Comparison of ENCODE assay signal across 22 cellular contexts in the genomic region with DNA sequence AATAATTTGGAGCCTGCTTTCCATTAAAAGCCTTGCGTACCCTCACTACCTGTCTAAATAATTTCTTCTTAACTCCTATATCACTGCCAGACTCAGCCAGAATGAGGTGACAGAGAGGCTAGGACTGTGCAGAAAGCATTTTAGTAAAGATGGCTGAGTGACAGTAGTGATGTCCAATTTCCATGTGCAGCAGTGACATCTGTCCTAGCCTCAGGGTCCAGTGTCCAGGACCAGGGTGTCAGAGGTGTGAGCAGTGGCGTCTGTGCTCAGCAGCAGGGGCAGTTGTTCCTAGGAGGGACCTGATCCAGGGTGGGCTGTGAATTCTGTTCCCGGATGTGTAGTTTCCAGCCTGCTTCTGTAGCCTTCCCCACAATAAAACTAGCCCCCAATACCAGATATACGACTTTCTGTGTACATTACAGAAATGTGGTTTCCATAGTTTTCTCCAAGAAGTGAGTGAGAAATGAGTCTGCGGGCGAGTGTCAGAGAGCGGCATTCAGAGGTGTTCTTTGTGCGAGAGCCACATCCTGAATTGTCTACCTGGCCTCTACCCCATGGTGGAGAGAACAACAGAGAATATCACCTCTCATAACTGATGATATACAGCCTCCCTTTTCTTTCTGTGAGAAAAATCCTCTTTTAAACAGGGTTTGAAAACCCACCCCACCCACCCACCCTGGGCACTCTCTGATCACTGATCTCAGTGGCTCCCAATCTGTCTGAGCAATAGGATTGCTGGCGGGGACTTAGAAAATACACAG. TPM values are rescaled to one million over a fixed set of nuclear protein-coding genes. Genes with fewer than 3 reads are reported as not detected.
DNase-seq lines count a peak whose midpoint lies in the region; ATAC-seq, FAIRE-seq and TF ChIP-seq lines count a peak whose summit lies in the region.
"Had no signal": no experiment of that assay in that cellular context is flagged by ENCODE, and none has a peak within 500 bp of the region (broad histone marks: within the 10 kb centered on the region; RNA-seq: fewer than 3 reads in every experiment).

No MANE protein-coding gene starts in this region.

- peaks cover 14% of the 10 kb centered on the region; the same call in 1 of the 2 replicates for H4K20me1 ChIP-seq in Karpas-422 (ENCODE audit: insufficient read depth, low read depth, low read length)
- H4K20me1 ChIP-seq in GM12878 (ENCODE audit: control insufficient read depth, insufficient read depth): peaks cover 20% of the 10 kb centered on the region
- peaks cover 18% of the 10 kb centered on the region for H4K20me1 ChIP-seq in osteoblast (ENCODE audit: insufficient read depth, low read length)

- SMC1A ChIA-PET in GM12878 (lab: Charles Lee; ENCODE audit: uncharacterized antibody, unreplicated experiment): interaction anchor here (0.6 to 0.7 kb wide), 3 partner anchors 15 to 110 kb away, joined by 3 to 4 read pairs (median 3); no protein-coding TSS in a partner anchor

- CTCF ChIA-PET in GM12878 (lab: Yijun Ruan, JAX): interaction anchor here (2.2 kb wide), 1 partner anchor 15 kb away, joined by 6 read pairs; no protein-coding TSS in a partner anchor

- no peaks in the 10 kb centered on the region for H3K9me2 ChIP-seq in Karpas-422 (replicated peaks; ENCODE audit: insufficient read depth, low read length)

- H3K27me3 ChIP-seq in Karpas-422 (ENCODE audit: low read length) (no peaks in the 10 kb centered on the region), GM12878 (replicated peaks in 1 of 2; ENCODE audit: control insufficient read depth in 2 of 2, insufficient read depth in 2 of 2, low read length in 1 of 2) (no peaks in the 10 kb centered on the region), osteoblast (ENCODE audit: insufficient read depth, low read length) (peaks cover 25% of the 10 kb centered on the region)
- H3K27me3 ChIP-seq: breast epithelium, SJCRH30 had no signal

- peaks cover 23 to 38% of the 10 kb centered on the region in 2 donors for H3K36me3 Mint-ChIP-seq in activated T-cell treated with anti-CD3 and anti-CD28 coated beads, Interleukin-2, amount 50 U/mL, for 72 hours (ENCODE audit: insufficient read depth in 2 of 2)
- peaks cover 42% of the 10 kb centered on the region for H3K36me3 Mint-ChIP-seq in stimulated activated memory B cell treated with anti-CD40 and anti-IgM and Interleukin-4, amounts not matched to agents 10 μg/mL and 1 μg/mL and 100 μg/mL, for 72 hours

- TF ChIP-seq RAD21 in GM12878 (IDR thresholded peaks at IDR 0.05; ENCODE audit: insufficient read depth, low read depth, low read length): no peak

- H3K36me3 ChIP-seq in Karpas-422 (ENCODE audit: insufficient read depth, low read length) (peaks cover 13% of the 10 kb centered on the region), GM12878 (ENCODE audit: control insufficient read depth in 2 of 2, insufficient read depth in 2 of 2, low read length in 1 of 2) (peaks cover 15 to 26% of the 10 kb centered on the region in 2 experiments), osteoblast (ENCODE audit: insufficient read depth, low read length) (peaks cover 21% of the 10 kb centered on the region)
- H3K36me3 ChIP-seq: breast epithelium, neural progenitor cell, SJCRH30 had no signal

- H3K27me3 Mint-ChIP-seq in activated T-cell treated with anti-CD3 and anti-CD28 coated beads, Interleukin-2, amount 50 U/mL, for 72 hours (ENCODE audit: low read depth): no peaks in the 10 kb centered on the region
- H3K27me3 Mint-ChIP-seq in stimulated activated memory B cell treated with anti-CD40 and anti-IgM and Interleukin-4, amounts not matched to agents 10 μg/mL and 1 μg/mL and 100 μg/mL, for 72 hours: no peaks in the 10 kb centered on the region

- peak; percentile 22 to 36 for ATAC-seq in activated T-cell treated with anti-CD3 and anti-CD28 coated beads, Interleukin-2, amount 50 U/mL, for 72 hours (replicated peaks in 1 of 2)
- peak; percentile 19 for ATAC-seq in GM12878
- peak; percentile 34 for ATAC-seq in stimulated activated memory B cell treated with anti-CD40 and anti-IgM and Interleukin-4, amounts not matched to agents 10 μg/mL and 1 μg/mL and 100 μg/mL, for 72 hours

- peak; percentile 19 to 46 for DNase-seq in activated T-cell treated with anti-CD3 and anti-CD28 coated beads, Interleukin-2, amount 50 U/mL, for 72 hours
- no peak for DNase-seq in activated T-cell treated with anti-CD3 and anti-CD28 coated beads, Interleukin-2, amount 50 U/mL, for 48 hours
- DNase-seq in Karpas-422: no peak
- no peak for DNase-seq in GM12878 (ENCODE audit: low read depth, low spot score)
- DNase-seq in osteoblast (ENCODE audit: insufficient read length, low spot score, missing footprints): no peak
- DNase-seq in GM03348 (ENCODE audit: low spot score): no peak
- no peak for DNase-seq in islet precursor cell
- DNase-seq: DND-41; H9; head of caudate nucleus; KG1; mesendoderm; NCI-H1092; NCI-H2081 treated with DMSO at 0.1 percent for 48 hours; NCI-H524 treated with DMSO at 0.1 percent for 48 hours; SJCRH30; stimulated activated CD4-positive, alpha-beta T cell treated with anti-CD3 and anti-CD28 coated beads, Interleukin-12 subunit alpha, Interleukin-12 subunit beta, amount 100 ng/mL, for 4 hours; T1000 had no signal

- 53% methylated on average over 9 of the region's 9 CpGs for WGBS in GM12878 (ENCODE audit: insufficient coverage, insufficient replicate concordance, low lambda C conversion rate, missing lambda C conversion rate)

- RAD21 ChIA-PET in GM12878 (lab: Charles Lee; ENCODE audit: unreplicated experiment): interaction anchor here (0.6 kb wide), 1 partner anchor 144 kb away, joined by 4 read pairs; no protein-coding TSS in a partner anchor

- H2AFZ ChIP-seq in Karpas-422 (ENCODE audit: low read length) (no peak overlapping the region), GM12878 (ENCODE audit: control insufficient read depth, low read depth, low read length) (no peak overlapping the region), osteoblast (ENCODE audit: low read length) (no peak overlapping the region)
- H2AFZ ChIP-seq: neural progenitor cell had no signal

- peak overlapping the region; percentile 53 for H3K27ac Mint-ChIP-seq in activated T-cell treated with anti-CD3 and anti-CD28 coated beads, Interleukin-2, amount 50 U/mL, for 72 hours
- peak overlapping the region; percentile 36 for H3K27ac Mint-ChIP-seq in stimulated activated memory B cell treated with anti-CD40 and anti-IgM and Interleukin-4, amounts not matched to agents 10 μg/mL and 1 μg/mL and 100 μg/mL, for 72 hours
- H3K27ac Mint-ChIP-seq: H9, neural progenitor cell had no signal

- intact Hi-C loops in GM12878 (cut with micrococcal nuclease; ENCODE audit: unreplicated experiment): no loop called here

- H3K9me3 ChIP-seq in Karpas-422 (ENCODE audit: low read length): no peaks in the 10 kb centered on the region
- no peaks in the 10 kb centered on the region; the same call in 2 of the 3 replicates for H3K9me3 ChIP-seq in GM12878 (replicated peaks; ENCODE audit: control insufficient read depth, insufficient read depth, low read length)
- no peaks in the 10 kb centered on the region for H3K9me3 ChIP-seq in osteoblast (ENCODE audit: low read depth, low read length)
- H3K9me3 ChIP-seq: breast epithelium, SJCRH30 had no signal

- H3K27ac ChIP-seq in Karpas-422 (ENCODE audit: low read length) (no peak overlapping the region), GM12878 (ENCODE audit: control insufficient read depth, insufficient read depth) (no peak overlapping the region), osteoblast (ENCODE audit: low read depth, low read length) (no peak overlapping the region)
- H3K27ac ChIP-seq: breast epithelium, neural progenitor cell, SJCRH30 had no signal

- no peak overlapping the region for H3K4me3 Mint-ChIP-seq in activated T-cell treated with anti-CD3 and anti-CD28 coated beads, Interleukin-2, amount 50 U/mL, for 72 hours
- peak overlapping the region; percentile 1 for H3K4me3 Mint-ChIP-seq in stimulated activated memory B cell treated with anti-CD40 and anti-IgM and Interleukin-4, amounts not matched to agents 10 μg/mL and 1 μg/mL and 100 μg/mL, for 72 hours
- H3K4me3 Mint-ChIP-seq: H9, neural progenitor cell had no signal

- H3K9ac ChIP-seq in Karpas-422 (ENCODE audit: low read length) (no peak overlapping the region), GM12878 (ENCODE audit: control insufficient read depth, insufficient read depth, low read length) (no peak overlapping the region)
- H3K9ac ChIP-seq: neural progenitor cell had no signal

- POLR2A ChIA-PET in GM12878 (lab: Charles Lee): interaction anchor here (1.3 kb wide), 1 partner anchor 8 kb away, joined by 3 read pairs; no protein-coding TSS in a partner anchor

- H3K4me1 Mint-ChIP-seq in activated T-cell treated with anti-CD3 and anti-CD28 coated beads, Interleukin-2, amount 50 U/mL, for 72 hours (ENCODE audit: low read depth): peaks cover 41% of the 10 kb centered on the region
- H3K4me1 Mint-ChIP-seq in stimulated activated memory B cell treated with anti-CD40 and anti-IgM and Interleukin-4, amounts not matched to agents 10 μg/mL and 1 μg/mL and 100 μg/mL, for 72 hours: peaks cover 61% of the 10 kb centered on the region

- H3K4me1 ChIP-seq in Karpas-422 (ENCODE audit: low read length): peaks cover 33% of the 10 kb centered on the region
- H3K4me1 ChIP-seq in GM12878 (ENCODE audit: control insufficient read depth, insufficient read depth, low read length): peaks cover 14% of the 10 kb centered on the region
- peaks cover 8% of the 10 kb centered on the region for H3K4me1 ChIP-seq in osteoblast (ENCODE audit: insufficient read depth, low read length)
- H3K4me1 ChIP-seq: breast epithelium, neural progenitor cell, SJCRH30 had no signal

- peak overlapping the region; percentile 24 for H3K4me2 ChIP-seq in Karpas-422 (ENCODE audit: low read depth, low read length, poor library complexity, severe bottlenecking)
- H3K4me2 ChIP-seq in GM12878 (ENCODE audit: control insufficient read depth, insufficient read depth): no peak overlapping the region
- H3K4me2 ChIP-seq in osteoblast (ENCODE audit: insufficient read depth, low read length): no peak overlapping the region
- H3K4me2 ChIP-seq: neural progenitor cell had no signal

- no peak for FAIRE-seq in GM12878 (lab: Jason Lieb, UNC)
- FAIRE-seq: urothelium cell line had no signal

- H3K79me2 ChIP-seq in Karpas-422 (ENCODE audit: low read length): no peaks in the 10 kb centered on the region
- H3K79me2 ChIP-seq in GM12878 (ENCODE audit: control insufficient read depth, insufficient read depth, low read length): peaks cover 21% of the 10 kb centered on the region
- H3K79me2 ChIP-seq in osteoblast (ENCODE audit: insufficient read depth, low read length): peaks cover 13% of the 10 kb centered on the region

- in situ Hi-C loops in GM12878 (cut with MboI): loop anchor here (5.0 kb wide), 1 partner anchor 84 kb away; no protein-coding TSS in a partner anchor

- H3K4me3 ChIP-seq in Karpas-422 (ENCODE audit: low read length): no peak overlapping the region
- no peak overlapping the region for H3K4me3 ChIP-seq in GM12878
- no peak overlapping the region for H3K4me3 ChIP-seq in osteoblast (ENCODE audit: insufficient read depth, low read length)
- H3K4me3 ChIP-seq: breast epithelium, neural progenitor cell, SJCRH30 had no signal

- BruUV-seq in GM12878 (replicated peaks; lab: Mats Ljungman, UMichigan): no TSS peak

- TF ChIP-seq CTCF in GM12878 (IDR thresholded peaks at IDR 0.05 in 2 of 3, conservative IDR thresholded peaks at IDR 0.05 in 1 of 3; ENCODE audit: control insufficient read depth in 2 of 3, extremely low read depth in 1 of 3, insufficient read depth in 1 of 3, low read depth in 3 of 3, low read length in 3 of 3) (no peak), osteoblast (IDR thresholded peaks at IDR 0.05; ENCODE audit: extremely low read depth, low read depth, low read length) (no peak)

- no peak for TF ChIP-seq EP300 in GM12878 (IDR thresholded peaks at IDR 0.05; ENCODE audit: borderline replicate concordance in 1 of 2, control insufficient read depth in 1 of 2, low read depth in 2 of 2, low read length in 2 of 2)

- peak; percentile 80 for TF ChIP-seq POLR2A in GM12878 (IDR thresholded peaks at IDR 0.05; ENCODE audit: low read depth, low read length)

- H3K9me3 Mint-ChIP-seq in activated T-cell treated with anti-CD3 and anti-CD28 coated beads, Interleukin-2, amount 50 U/mL, for 72 hours: no peaks in the 10 kb centered on the region
- no peaks in the 10 kb centered on the region for H3K9me3 Mint-ChIP-seq in stimulated activated memory B cell treated with anti-CD40 and anti-IgM and Interleukin-4, amounts not matched to agents 10 μg/mL and 1 μg/mL and 100 μg/mL, for 72 hours
- H3K9me3 Mint-ChIP-seq: H9, neural progenitor cell had no signal

RNA-seq across cellular contexts. Expression of gene HLA-B, which starts 5.8 kb away (rescaled TPM):
- total RNA-seq in activated T-cell treated with anti-CD3 and anti-CD28 coated beads, Interleukin-2, amount 50 U/mL, for 72 hours: 1,000 to 10,000 TPM; 3,527 to 3,556 TPM
- total RNA-seq in Karpas-422 (2014; rRNA removed; shearing (Covaris generic); ENCODE audit: low replicate concordance): 1,556 and 2,615 TPM in 2 replicates
- 2,210 and 2,286 TPM in 2 replicates for total RNA-seq in GM12878 (2013; cell fraction: nucleolus; rRNA removed)
- 3,342 and 3,485 TPM in 2 replicates for total RNA-seq in GM12878 (2014; rRNA removed)
- 2,610 and 2,649 TPM in 2 replicates for total RNA-seq in GM12878 (2014; rRNA removed; fragmentation: Illumina TruSeq; extraction: Trizol)
- total RNA-seq in GM12878 (2021): 3,333 and 3,502 TPM in 2 replicates
- 2,375 TPM for polyA plus RNA-seq in GM12878 (2011; ENCODE audit: low read depth)
- 3,153 and 5,128 TPM in 2 replicates for polyA plus RNA-seq in GM12878 (2011; rRNA removed)
- 3,568 and 5,770 TPM in 2 replicates for polyA plus RNA-seq in GM12878 (2011; cell fraction: cytosol; rRNA removed)
- polyA plus RNA-seq in GM12878 (2011; cell fraction: nucleus; rRNA removed): 5,720 and 8,463 TPM in 2 replicates
- polyA plus RNA-seq in GM12878 (2012): 3,427 and 3,948 TPM in 2 replicates
- polyA plus RNA-seq in GM12878 (2014; fragmentation: Illumina TruSeq; extraction: Trizol): 1,989 and 2,110 TPM in 2 replicates
- polyA plus RNA-seq in GM12878 (2014; fragmentation: Nextera tagmentation; extraction: Ambion mirVana): 1,000 to 10,000 TPM in 1 of 2 experiments, 100 to 1,000 TPM in 1; 820 to 1,780 TPM
- 3,468 and 4,014 TPM in 2 replicates for polyA plus RNA-seq in GM12878 (2014; rRNA removed)
- 1,000 to 10,000 TPM; 3,407 to 3,656 TPM for polyA plus RNA-seq in GM12878 (2016; fragmentation: Nextera tagmentation; extraction: Ambion mirVana)
- 1,902 and 3,270 TPM in 2 replicates for polyA minus RNA-seq in GM12878 (2011; rRNA and poly(A)+ RNA removed)
- 1,058 and 1,080 TPM in 2 replicates for polyA minus RNA-seq in GM12878 (2011; cell fraction: cytosol; rRNA and poly(A)+ RNA removed)
- 1,332 and 1,398 TPM in 2 replicates for polyA minus RNA-seq in GM12878 (2011; cell fraction: nucleus; rRNA and poly(A)+ RNA removed)
- 455 and 510 TPM in 2 replicates for total RNA-seq in osteoblast
- total RNA-seq: SJCRH30 had no signal

RNA-seq across cellular contexts. Expression of gene MICA, which starts 52.2 kb away (rescaled TPM):
- 1 to 10 TPM; 4.6 to 9.5 TPM for total RNA-seq in activated T-cell treated with anti-CD3 and anti-CD28 coated beads, Interleukin-2, amount 50 U/mL, for 72 hours
- total RNA-seq in Karpas-422 (2014; rRNA removed; shearing (Covaris generic); ENCODE audit: low replicate concordance): not detected in 2 replicates
- total RNA-seq in GM12878 (2013; cell fraction: nucleolus; rRNA removed): 4.9 and 6.3 TPM in 2 replicates
- total RNA-seq in GM12878 (2014; rRNA removed): 8.1 and 9.0 TPM in 2 replicates
- total RNA-seq in GM12878 (2014; rRNA removed; fragmentation: Illumina TruSeq; extraction: Trizol): 6.8 and 7.9 TPM in 2 replicates
- total RNA-seq in GM12878 (2021): 7.1 and 7.6 TPM in 2 replicates
- polyA plus RNA-seq in GM12878 (2011; ENCODE audit: low read depth): 4.6 TPM
- 6.4 and 10.3 TPM in 2 replicates for polyA plus RNA-seq in GM12878 (2011; rRNA removed)
- polyA plus RNA-seq in GM12878 (2011; cell fraction: cytosol; rRNA removed): 11.6 and 12.0 TPM in 2 replicates
- 21.3 and 26.8 TPM in 2 replicates for polyA plus RNA-seq in GM12878 (2011; cell fraction: nucleus; rRNA removed)
- polyA plus RNA-seq in GM12878 (2012): 5.4 and 7.9 TPM in 2 replicates
- polyA plus RNA-seq in GM12878 (2014; fragmentation: Illumina TruSeq; extraction: Trizol): 7.1 and 8.8 TPM in 2 replicates
- polyA plus RNA-seq in GM12878 (2014; fragmentation: Nextera tagmentation; extraction: Ambion mirVana): 1 to 10 TPM; 5.0 to 5.6 TPM
- polyA plus RNA-seq in GM12878 (2014; rRNA removed): 9.9 and 10.5 TPM in 2 replicates
- polyA plus RNA-seq in GM12878 (2016; fragmentation: Nextera tagmentation; extraction: Ambion mirVana): 1 to 10 TPM; 3.6 to 4.4 TPM
- 8.0 and 10.0 TPM in 2 replicates for polyA minus RNA-seq in GM12878 (2011; rRNA and poly(A)+ RNA removed)
- polyA minus RNA-seq in GM12878 (2011; cell fraction: cytosol; rRNA and poly(A)+ RNA removed): 2.0 and 2.7 TPM in 2 replicates
- 4.4 and 9.0 TPM in 2 replicates for polyA minus RNA-seq in GM12878 (2011; cell fraction: nucleus; rRNA and poly(A)+ RNA removed)
- total RNA-seq in osteoblast: 31.1 and 40.1 TPM in 2 replicates

Comparison
In these comparisons a context has a peak if more than half of its experiments do, and no peak if none do; other contexts are left out.
1. DNase-seq: peak in activated T-cell treated with anti-CD3 and anti-CD28 coated beads, Interleukin-2, amount 50 U/mL, for 72 hours (2 of 2); none in activated T-cell treated with anti-CD3 and anti-CD28 coated beads, Interleukin-2, amount 50 U/mL, for 48 hours (0 of 2), Karpas-422 (single experiment), GM12878 (single experiment), osteoblast (single experiment), GM03348 (single experiment) and islet precursor cell (single experiment).
2. Peak in every context shown above with its lines, with median percentiles within 50 percentile points of each other: ATAC-seq.